ENCODE assay signal across 17 cellular contexts in genomic region chr7:23396222-23396621, GRCh38.
DNase-seq lines count a peak whose midpoint lies in the region; ATAC-seq and TF ChIP-seq lines count a peak whose summit lies in the region.
"Had no signal": no experiment of that assay in that cellular context is flagged by ENCODE, and none has a peak within 500 bp of the region (broad histone marks: within the 10 kb centered on the region; RNA-seq: fewer than 3 reads in every experiment).

No MANE protein-coding gene starts in this region.

- H3K9me3 ChIP-seq in SK-N-MC (ENCODE audit: low read depth, low read length) (no peaks in the 10 kb centered on the region), Karpas-422 (ENCODE audit: low read length) (no peaks in the 10 kb centered on the region), heart right ventricle (no peaks in the 10 kb centered on the region)

- peaks cover 26% of the 10 kb centered on the region for H3K4me1 ChIP-seq in Karpas-422 (ENCODE audit: low read length)
- no peaks in the 10 kb centered on the region for H3K4me1 ChIP-seq in heart right ventricle

- H3K4me2 ChIP-seq in Karpas-422 (ENCODE audit: low read depth, low read length, poor library complexity, severe bottlenecking), result no peak overlapping the region

- H3K9ac ChIP-seq in SK-N-MC (ENCODE audit: insufficient read length) (no peak overlapping the region), Karpas-422 (ENCODE audit: low read length) (no peak overlapping the region)

- no peak for TF ChIP-seq CTCF in heart right ventricle (IDR thresholded peaks at IDR 0.05)

- ATAC-seq in esophagus mucosa, result peak; percentile 12
- ATAC-seq in GM18520 (IDR thresholded peaks at IDR 0.05; ENCODE audit: unreplicated experiment), result no peak
- no peak for ATAC-seq in heart right ventricle

- H3K4me3 ChIP-seq in SK-N-MC (no peak overlapping the region), Karpas-422 (ENCODE audit: low read length) (no peak overlapping the region), heart right ventricle (no peak overlapping the region)

- H3K27me3 ChIP-seq in Karpas-422 (ENCODE audit: low read length) (no peaks in the 10 kb centered on the region), heart right ventricle (no peaks in the 10 kb centered on the region)

- DNase-seq in EH (ENCODE audit: low read depth) (peak; percentile 67), SK-N-MC (ENCODE audit: low read depth, low spot score) (no peak), non-pigmented ciliary epithelial cell (ENCODE audit: low read depth) (peak; percentile 73), Karpas-422 (no peak), heart right ventricle (no peak)
- DNase-seq in stimulated activated CD4-positive, alpha-beta T cell treated with anti-CD3 and anti-CD28 coated beads, Interleukin-2, amount 100 ng/mL, for 48 hours, result no peak
- DNase-seq: activated CD4-positive, alpha-beta memory T cell treated with anti-CD3 and anti-CD28 coated beads for 36 hours; activated naive CD4-positive, alpha-beta T cell treated with anti-CD3 and anti-CD28 coated beads, Interleukin-2, amount 10 ng/mL, durations not matched to agents 7 days and 5 days; activated T-cell treated with anti-CD3 and anti-CD28 coated beads, Interleukin-2, amount 50 U/mL, for 1 hour; Kasumi-1; kidney glomerular epithelial cell; midbrain; NCI-H1417 treated with DMSO at 0.1 percent for 48 hours; RPMI8226; T-helper 1 cell had no signal

- no peak overlapping the region for H2AFZ ChIP-seq in Karpas-422 (ENCODE audit: low read length)

- peaks cover 48% of the 10 kb centered on the region for H3K36me3 ChIP-seq in SK-N-MC (ENCODE audit: insufficient read depth, low read length)
- peaks cover 56% of the 10 kb centered on the region for H3K36me3 ChIP-seq in Karpas-422 (ENCODE audit: insufficient read depth, low read length)
- no peaks in the 10 kb centered on the region for H3K36me3 ChIP-seq in heart right ventricle

- H3K9me2 ChIP-seq in Karpas-422 (replicated peaks; ENCODE audit: insufficient read depth, low read length), result no peaks in the 10 kb centered on the region

- peaks cover 81% of the 10 kb centered on the region for H3K79me2 ChIP-seq in Karpas-422 (ENCODE audit: low read length)

- H3K27ac ChIP-seq in SK-N-MC (0 out of 2 replicates have a peak overlapping the region, but pooled peaks have one; percentile 3), Karpas-422 (ENCODE audit: low read length) (no peak overlapping the region), heart right ventricle (no peak overlapping the region)

- H4K20me1 ChIP-seq in Karpas-422 (ENCODE audit: insufficient read depth, low read depth, low read length), result no peaks in the 10 kb centered on the region

- 74 to 79% methylated on average over 1 of the region's 1 CpG for WGBS in heart right ventricle, 2 donors

- intact Hi-C loops in heart right ventricle (cut with DNase I), result no loop called here

Comparison
In these comparisons a context has a peak if more than half of its experiments do, and no peak if none do; other contexts are left out.
1. DNase-seq: peak in EH (single experiment) and non-pigmented ciliary epithelial cell (single experiment); none in SK-N-MC (single experiment), stimulated activated CD4-positive, alpha-beta T cell treated with anti-CD3 and anti-CD28 coated beads, Interleukin-2, amount 100 ng/mL, for 48 hours (0 of 2), Karpas-422 (single experiment) and heart right ventricle (0 of 2).